In genomic region chr4:185600801-185601200, GRCh38 we compare ENCODE assay signal across 22 cellular contexts.
"Had no signal": no experiment of that assay in that cellular context is flagged by ENCODE, and none has a peak within 500 bp of the region (broad histone marks: within the 10 kb centered on the region; RNA-seq: fewer than 3 reads in every experiment).

No MANE protein-coding gene starts in this region.

- DNase-seq: activated CD4-positive, alpha-beta T cell treated with anti-CD3 and anti-CD28 coated beads for 1 hour; activated CD4-positive, alpha-beta T cell treated with anti-CD3 and anti-CD28 coated beads, Interleukin-2, amount 10 ng/mL, durations not matched to agents 7 days and 5 days; activated CD8-positive, alpha-beta T cell treated with anti-CD3 and anti-CD28 coated beads for 36 hours; activated gamma-delta T cell treated with Interleukin-2 at 50 U/mL for 16 hours; activated naive CD4-positive, alpha-beta T cell treated with anti-CD3 and anti-CD28 coated beads, Interleukin-2, amount 50 U/mL, for 16 hours; activated T-cell treated with anti-CD3 and anti-CD28 coated beads, Interleukin-2, amount 50 U/mL, for 4 hours; amniotic stem cell; effector memory CD4-positive, alpha-beta T cell; left colon; mammary epithelial cell; naive B cell; ovary; retina; stimulated activated CD4-positive, alpha-beta T cell treated with anti-CD3 and anti-CD28 coated beads, Interleukin-2, amount 100 ng/mL, for 48 hours; stimulated activated naive CD4-positive, alpha-beta T cell treated with Interleukin-2 at 50 U/mL for 16 hours; substantia nigra; thyroid gland had no signal

- H3K79me2 ChIP-seq: hepatocyte had no signal

- H2AFZ ChIP-seq: hepatocyte had no signal

- H3K4me3 ChIP-seq: breast epithelium, gastroesophageal sphincter, hepatocyte, ovary, thyroid gland had no signal

- H3K9me3 ChIP-seq: breast epithelium, gastroesophageal sphincter, ovary, thyroid gland had no signal

- H3K27me3 ChIP-seq: breast epithelium, gastroesophageal sphincter, hepatocyte, ovary, thyroid gland had no signal

- H3K27ac ChIP-seq: breast epithelium, hepatocyte, ovary, thyroid gland had no signal

- H3K36me3 ChIP-seq: breast epithelium, ovary had no signal

- H3K4me1 ChIP-seq: breast epithelium, thyroid gland had no signal

- H3K4me2 ChIP-seq: hepatocyte had no signal

- ATAC-seq: activated CD8-positive, alpha-beta T cell treated with anti-CD3 and anti-CD28 coated beads for 36 hours; activated T-cell treated with anti-CD3 and anti-CD28 coated beads, Interleukin-2, amount 50 U/mL, for 4 hours; activated T-helper 17 cell treated with anti-CD3 and anti-CD28 coated beads, Interleukin-2, amount 50 U/mL, for 72 hours; gastroesophageal sphincter; left colon; WTC11 had no signal
